In the genomic region with DNA sequence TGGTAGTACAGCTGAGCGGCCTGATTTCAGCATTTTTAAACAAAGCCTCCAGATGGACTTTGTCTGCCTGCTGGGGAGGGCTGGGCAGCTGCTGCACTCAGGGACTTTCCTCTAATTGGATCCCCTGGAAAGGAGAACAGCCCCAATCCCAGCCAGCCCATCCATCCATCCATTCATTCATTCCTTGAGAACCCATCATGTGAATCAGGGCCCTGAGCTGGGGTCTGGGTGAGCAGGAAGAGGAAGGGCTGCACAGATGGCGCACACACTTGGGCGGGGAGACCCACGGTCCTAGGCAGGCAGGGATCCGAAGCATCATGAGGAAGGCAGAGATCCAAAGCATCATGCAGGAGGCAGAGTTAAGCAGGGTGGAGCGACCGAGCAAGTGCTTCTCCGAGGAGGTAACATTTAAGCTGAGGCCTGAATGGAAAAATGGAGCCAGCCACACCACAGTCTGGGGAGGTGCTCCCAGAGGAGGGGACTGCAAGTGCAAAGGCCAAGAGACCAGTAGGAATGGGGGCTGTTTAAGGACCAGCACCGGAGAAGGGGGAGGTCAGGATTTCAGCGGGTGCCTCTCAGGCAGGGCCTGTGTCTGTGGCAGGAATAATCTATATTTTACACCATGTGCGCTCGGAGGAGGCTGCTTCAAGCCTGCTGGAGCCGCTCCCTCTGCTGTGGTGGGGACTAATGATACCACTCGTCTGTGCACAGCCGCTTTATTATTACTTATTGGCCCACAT, we compare ENCODE assay signal across 13 cellular contexts. TPM values are rescaled to one million over a fixed set of nuclear protein-coding genes. Genes with fewer than 3 reads are reported as not detected.
A peak's percentile ranks its signal among the peaks of the same experiment; 100 is the strongest.
DNase-seq lines count a peak whose midpoint lies in the region; ATAC-seq, FAIRE-seq and TF ChIP-seq lines count a peak whose summit lies in the region.
"Had no signal": no experiment of that assay in that cellular context is flagged by ENCODE, and none has a peak within 500 bp of the region (broad histone marks: within the 10 kb centered on the region; RNA-seq: fewer than 3 reads in every experiment).

No MANE protein-coding gene starts in this region.

- no peaks in the 10 kb centered on the region for H3K9me3 Mint-ChIP-seq in progenitor cell of endocrine pancreas (ENCODE audit: low read depth)
- H3K9me3 Mint-ChIP-seq: activated naive CD4-positive, alpha-beta T cell treated with anti-CD3 and anti-CD28 coated beads for 36 hours; dendritic cell treated with granulocyte-macrophage colony-stimulating factor and Interleukin-4, amounts not matched to agents 40 ng/mL and 50 ng/mL, for 4 days had no signal

- H3K27ac Mint-ChIP-seq in progenitor cell of endocrine pancreas: peak overlapping the region; percentile 77
- H3K27ac Mint-ChIP-seq: activated naive CD4-positive, alpha-beta T cell treated with anti-CD3 and anti-CD28 coated beads for 36 hours; dendritic cell treated with granulocyte-macrophage colony-stimulating factor and Interleukin-4, amounts not matched to agents 40 ng/mL and 50 ng/mL, for 4 days had no signal

- H3K4me1 Mint-ChIP-seq in progenitor cell of endocrine pancreas (ENCODE audit: low read depth): peaks cover 12% of the 10 kb centered on the region

- no peaks in the 10 kb centered on the region for H3K36me3 Mint-ChIP-seq in progenitor cell of endocrine pancreas (ENCODE audit: insufficient read depth)

- POLR2A ChIA-PET in HEK293 (lab: Yijun Ruan, JAX): interaction anchor here (0.6 kb wide), 1 partner anchor 63 kb away, joined by 3 read pairs; no protein-coding TSS in a partner anchor

- no peak overlapping the region for H3K4me3 ChIP-seq in HEK293 (ENCODE audit: low read depth, low read length)
- H3K4me3 ChIP-seq: GM12878, smooth muscle cell had no signal

- CTCF ChIA-PET in HEK293 (lab: Yijun Ruan, JAX): interaction anchor here (0.5 to 1.5 kb wide), 9 partner anchors 10 to 172 kb away, joined by 3 to 5 read pairs (median 3); no protein-coding TSS in a partner anchor

- H3K27me3 Mint-ChIP-seq in progenitor cell of endocrine pancreas: peaks cover 27% of the 10 kb centered on the region

- FAIRE-seq in RCC 7860 (lab: Jason Lieb, UNC): no peak
- FAIRE-seq: frontal cortex had no signal

- TF ChIP-seq CTCF in HEK293 (tag by site-specific recombination; IDR thresholded peaks at IDR 0.05) (no peak), progenitor cell of endocrine pancreas (IDR thresholded peaks at IDR 0.05; ENCODE audit: unreplicated experiment) (no peak), GM20000 (IDR thresholded peaks at IDR 0.05; ENCODE audit: extremely low read depth, missing control alignments) (no peak)

- H3K36me3 ChIP-seq in HEK293 (ENCODE audit: control insufficient read depth in 2 of 2, insufficient read depth in 1 of 2, low read length in 2 of 2): no peaks in the 10 kb centered on the region

- DNase-seq in NCI-H82 treated with DMSO at 0.1 percent for 48 hours (lab: John Stamatoyannopoulos, UW; ENCODE audit: unreplicated experiment) (peak; percentile 96), left lobe of liver (ENCODE audit: low spot score) (peak; percentile 69), progenitor cell of endocrine pancreas (ENCODE audit: low spot score, unreplicated experiment) (no peak), RCC 7860 (ENCODE audit: low spot score) (no peak), UCSD-AML1 (lab: John Stamatoyannopoulos, UW; ENCODE audit: unreplicated experiment) (no peak), GM20000 (ENCODE audit: low spot score) (no peak)
- DNase-seq: GF-D8 had no signal

- H3K9me3 ChIP-seq in HEK293 (ENCODE audit: control insufficient read depth, insufficient read depth, low read depth, low read length): no peaks in the 10 kb centered on the region

- H3K4me3 Mint-ChIP-seq in progenitor cell of endocrine pancreas (ENCODE audit: low read depth): no peak overlapping the region
- H3K4me3 Mint-ChIP-seq: activated naive CD4-positive, alpha-beta T cell treated with anti-CD3 and anti-CD28 coated beads for 36 hours; dendritic cell treated with granulocyte-macrophage colony-stimulating factor and Interleukin-4, amounts not matched to agents 40 ng/mL and 50 ng/mL, for 4 days had no signal

- H3K4me1 ChIP-seq in HEK293 (ENCODE audit: control insufficient read depth, insufficient read depth, low read length): no peaks in the 10 kb centered on the region

- H3K27ac ChIP-seq in HEK293 (ENCODE audit: extremely low read depth, low read depth, low read length): no peak overlapping the region

- peak; percentile 48 for ATAC-seq in left lobe of liver

TF ChIP-seq in HEK293, 187 proteins besides CTCF, POLR2A, EP300 and RAD21:
- TF ChIP-seq ZNF518A (tag by site-specific recombination; conservative IDR thresholded peaks at IDR 0.05; ENCODE audit: low read depth): no peak
- TF ChIP-seq ZNF341 (tag by site-specific recombination; IDR thresholded peaks at IDR 0.05; ENCODE audit: low read depth): peak; percentile 31

RNA-seq across cellular contexts. Expression of gene TPRA1, which starts 45.6 kb away (rescaled TPM):
- total RNA-seq in left lobe of liver (25.1 TPM), progenitor cell of endocrine pancreas (24.4 and 25.1 TPM in 2 replicates)

RNA-seq across cellular contexts. Expression of gene MCM2, which starts 53.2 kb away (rescaled TPM):
- total RNA-seq in left lobe of liver (1.4 TPM), progenitor cell of endocrine pancreas (92.4 and 96.7 TPM in 2 replicates)

Comparison
In these comparisons a context has a peak if more than half of its experiments do, and no peak if none do; other contexts are left out.
1. DNase-seq: peak in NCI-H82 treated with DMSO at 0.1 percent for 48 hours (single experiment) and left lobe of liver (single experiment); none in progenitor cell of endocrine pancreas (single experiment), RCC 7860 (single experiment), UCSD-AML1 (single experiment) and GM20000 (single experiment).
2. RNA of gene MCM2, which starts 53.2 kb away (total RNA-seq): 92.4 to 96.7 TPM in progenitor cell of endocrine pancreas; 1.4 TPM in left lobe of liver (single experiment); every median in the first group is over 10 times any median in the second.